ENCODE assay signal across 21 cellular contexts in the genomic region with DNA sequence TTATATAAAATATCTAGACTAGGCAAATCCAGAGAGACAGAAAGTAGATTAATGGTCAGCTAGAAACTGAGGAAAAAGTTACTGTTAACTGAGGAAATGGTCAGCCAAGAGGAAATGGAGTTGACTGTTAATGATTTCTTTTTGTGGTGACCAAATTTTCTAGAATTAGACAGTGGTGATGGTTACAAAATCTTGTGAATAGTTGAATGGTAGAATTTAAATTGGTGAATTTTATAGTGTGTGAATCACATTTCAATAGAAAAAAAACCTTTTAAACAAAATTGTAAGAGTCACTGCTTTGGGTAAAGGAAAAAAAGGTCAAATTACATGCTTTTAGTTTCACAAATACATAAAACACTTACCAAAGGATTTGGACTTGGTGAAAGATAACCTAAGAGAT. TPM values are rescaled to one million over a fixed set of nuclear protein-coding genes. Genes with fewer than 3 reads are reported as not detected.
DNase-seq lines count a peak whose midpoint lies in the region; ATAC-seq, FAIRE-seq and TF ChIP-seq lines count a peak whose summit lies in the region.
"Had no signal": no experiment of that assay in that cellular context is flagged by ENCODE, and none has a peak within 500 bp of the region (broad histone marks: within the 10 kb centered on the region; RNA-seq: fewer than 3 reads in every experiment).

No MANE protein-coding gene starts in this region.

- in situ Hi-C loops in HepG2 (cut with HindIII; ENCODE audit: extremely low pct_ligation_motif_present, low pct_unique_long_range_greater_than_20kb) (no loop called here), ACHN (cut with HindIII; ENCODE audit: low pct_ligation_motif_present, low pct_unique_long_range_greater_than_20kb, low sequenced_read_pairs) (no loop called here)

- H3K4me1 ChIP-seq in HepG2 (ENCODE audit: insufficient read depth, low read length): no peaks in the 10 kb centered on the region
- no peaks in the 10 kb centered on the region for H3K4me1 ChIP-seq in right lobe of liver
- H3K4me1 ChIP-seq: BE2C had no signal

- H3K4me3 ChIP-seq in HepG2 (replicated peaks in 1 of 3; ENCODE audit: insufficient read depth in 1 of 3, low read depth in 2 of 3, low read length in 3 of 3) (no peak overlapping the region), right lobe of liver (no peak overlapping the region)

- CTCF ChIA-PET in HepG2 (lab: Yijun Ruan, JAX; ENCODE audit: low intra/inter-chr PET ratio, low total read pairs): no interaction called here

- no peaks in the 10 kb centered on the region for H3K27me3 ChIP-seq in HepG2 (ENCODE audit: control insufficient read depth in 1 of 2, insufficient read depth in 2 of 2, low read length in 2 of 2)
- no peaks in the 10 kb centered on the region for H3K27me3 ChIP-seq in right lobe of liver
- H3K27me3 ChIP-seq: BE2C had no signal

- H3K9ac ChIP-seq in HepG2 (ENCODE audit: insufficient read depth, low read depth, low read length): no peak overlapping the region

- TF ChIP-seq EP300 in HepG2 (IDR thresholded peaks at IDR 0.05; ENCODE audit: low read depth in 2 of 2, low read length in 2 of 2): no peak
- no peak for TF ChIP-seq EP300 in HepG2 (CRISPR knock-in tag; IDR thresholded peaks at IDR 0.05; ENCODE audit: borderline replicate concordance)

- peak; percentile 44 for FAIRE-seq in HepG2 (lab: Jason Lieb, UNC)
- FAIRE-seq: D721Med had no signal

- DNase-seq in HepG2 (ENCODE audit: low spot score) (no peak), right lobe of liver (no peak), M059J (ENCODE audit: low read depth) (peak; percentile 19), kidney tubule cell (ENCODE audit: low spot score) (peak; percentile 50), NCI-H2171 treated with DMSO at 0.1 percent for 48 hours (lab: John Stamatoyannopoulos, UW) (no peak), A172 (ENCODE audit: low spot score) (no peak), ACHN (no peak)
- DNase-seq: BE2C; CD8-positive, alpha-beta T cell; COR-L47; DMS153; DMS79 treated with DMSO at 0.1 percent for 48 hours; GF-D8; GOT3; H9; Kasumi-1; KBM-7 had no signal

- peaks cover 23 to 73% of the 10 kb centered on the region in 2 experiments for H3K36me3 ChIP-seq in HepG2 (replicated peaks in 1 of 2; ENCODE audit: control insufficient read depth in 1 of 2, insufficient read depth in 2 of 2, low read length in 2 of 2)
- H3K36me3 ChIP-seq in right lobe of liver: peaks cover 6 to 16% (median 8%) of the 10 kb centered on the region in 4 donors

- no peak overlapping the region for H3K4me2 ChIP-seq in HepG2 (ENCODE audit: low read depth, low read length)

- peaks cover 8% of the 10 kb centered on the region for H3K79me2 ChIP-seq in HepG2 (ENCODE audit: insufficient read depth, low read length)

- TF ChIP-seq CTCF in HepG2 (CRISPR knock-in tag; IDR thresholded peaks at IDR 0.05) (no peak), right lobe of liver (IDR thresholded peaks at IDR 0.05) (no peak)

- BruUV-seq in HepG2 (replicated peaks; lab: Mats Ljungman, UMichigan): no TSS peak

- H3K27ac ChIP-seq in HepG2 (ENCODE audit: extremely low read length, insufficient read depth, low read length) (no peak overlapping the region), right lobe of liver (no peak overlapping the region)
- H3K27ac ChIP-seq: 22Rv1, HL-60 had no signal

- POLR2A ChIA-PET in HepG2 (lab: Yijun Ruan, JAX): no interaction called here

- no peak overlapping the region for H2AFZ ChIP-seq in HepG2 (ENCODE audit: low read length)

- ATAC-seq in HepG2 (no peak), right lobe of liver (no peak), GM19328 (IDR thresholded peaks at IDR 0.05; ENCODE audit: unreplicated experiment) (no peak)
- ATAC-seq: CD8-positive, alpha-beta T cell had no signal

- no peaks in the 10 kb centered on the region; the same call in none of the 2 replicates for H4K20me1 ChIP-seq in HepG2 (ENCODE audit: insufficient read depth, low read length)

- H3K9me3 ChIP-seq in HepG2 (ENCODE audit: low read length) (peaks cover 18% of the 10 kb centered on the region), right lobe of liver (no peaks in the 10 kb centered on the region)
- H3K9me3 ChIP-seq: BE2C had no signal

- intact Hi-C loops in HepG2 (cut with micrococcal nuclease; ENCODE audit: unreplicated experiment): no loop called here
- intact Hi-C loops in right lobe of liver (cut with DNase I): no loop called here

- TF ChIP-seq POLR2A in HepG2 (IDR thresholded peaks at IDR 0.05; ENCODE audit: insufficient read depth in 1 of 2, low read depth in 2 of 2, low read length in 2 of 2) (no peak), right lobe of liver (IDR thresholded peaks at IDR 0.05) (no peak)

- no peak for TF ChIP-seq RAD21 in HepG2 (CRISPR knock-in tag; IDR thresholded peaks at IDR 0.05)

TF ChIP-seq in HepG2, 621 proteins besides CTCF, POLR2A, EP300 and RAD21:
- no peak for TF ChIP-seq XRCC5 (optimal IDR thresholded peaks at IDR 0.05; ENCODE audit: low read length)
- TF ChIP-seq ZNF264 (CRISPR knock-in tag; IDR thresholded peaks at IDR 0.05): no peak

RNA-seq across cellular contexts. Expression of gene APPBP2, which starts 30.0 kb away (rescaled TPM):
- total RNA-seq in HepG2 (2016; rRNA removed; fragmentation: Illumina TruSeq; extraction: Trizol): 45.8 and 68.8 TPM in 2 replicates
- 5.2 and 7.9 TPM in 2 replicates for total RNA-seq in HepG2 (2016; cell fraction: cytosol; rRNA removed; fragmentation: Illumina TruSeq; extraction: Trizol; ENCODE audit: low read depth)
- total RNA-seq in HepG2 (2016; cell fraction: insoluble cytoplasmic fraction; rRNA removed; fragmentation: Illumina TruSeq; extraction: Trizol): 49.0 and 68.2 TPM in 2 replicates
- 9.3 and 10.9 TPM in 2 replicates for total RNA-seq in HepG2 (2016; cell fraction: membrane; rRNA removed; fragmentation: Illumina TruSeq; extraction: Trizol)
- 23.2 and 23.8 TPM in 2 replicates for total RNA-seq in HepG2 (2016; cell fraction: nucleus; rRNA removed; fragmentation: Illumina TruSeq; extraction: Trizol)
- polyA plus RNA-seq in HepG2 (2011; rRNA removed): 15.9 and 17.5 TPM in 2 replicates
- polyA plus RNA-seq in HepG2 (2011; cell fraction: cytosol; rRNA removed): 5.6 and 9.8 TPM in 2 replicates
- 7.9 and 10.8 TPM in 2 replicates for polyA plus RNA-seq in HepG2 (2011; cell fraction: nucleus; rRNA removed)
- 19.1 and 29.9 TPM in 2 replicates for polyA plus RNA-seq in HepG2 (2012)
- 0.89 and 1.1 TPM in 2 replicates for polyA plus RNA-seq in HepG2 (2016; cell fraction: cytosol; fragmentation: Illumina TruSeq; extraction: Trizol; ENCODE audit: low read depth)
- polyA plus RNA-seq in HepG2 (2016; cell fraction: insoluble cytoplasmic fraction; fragmentation: Illumina TruSeq; extraction: Trizol; ENCODE audit: low read depth): 30.1 and 36.8 TPM in 2 replicates
- polyA plus RNA-seq in HepG2 (2016; cell fraction: membrane; fragmentation: Illumina TruSeq; extraction: Trizol; ENCODE audit: low read depth): 2.9 and 3.3 TPM in 2 replicates
- polyA plus RNA-seq in HepG2 (2016; cell fraction: nucleus; fragmentation: Illumina TruSeq; extraction: Trizol; ENCODE audit: insufficient read depth, low read depth): 22.3 and 23.3 TPM in 2 replicates
- polyA minus RNA-seq in HepG2 (2011; rRNA and poly(A)+ RNA removed; ENCODE audit: low replicate concordance): 18.9 and 33.5 TPM in 2 replicates
- polyA minus RNA-seq in HepG2 (2011; cell fraction: cytosol; rRNA and poly(A)+ RNA removed): 26.9 and 27.8 TPM in 2 replicates
- polyA minus RNA-seq in HepG2 (2011; cell fraction: nucleus; rRNA and poly(A)+ RNA removed): 31.4 and 41.6 TPM in 2 replicates
- 10 to 100 TPM in 5 of 6 experiments, 1 to 10 TPM in 1; 8.7 to 19.3 (median 13.0) TPM for total RNA-seq in right lobe of liver
- total RNA-seq in M059J (2014; rRNA removed; shearing (Covaris generic)): 23.6 and 30.2 TPM in 2 replicates
- total RNA-seq in A172 (2014; rRNA removed; shearing (Covaris generic)): 36.7 and 42.4 TPM in 2 replicates

Comparison
In these comparisons a context has a peak if more than half of its experiments do, and no peak if none do; other contexts are left out.
1. DNase-seq: peak in M059J (single experiment) and kidney tubule cell (single experiment); none in HepG2 (single experiment), right lobe of liver (0 of 3), NCI-H2171 treated with DMSO at 0.1 percent for 48 hours (single experiment), A172 (single experiment) and ACHN (single experiment).